Comparison of ENCODE assay signal across 8 cellular contexts in genomic region chr7:44769381-44770209, GRCh38. TPM values are rescaled to one million over a fixed set of nuclear protein-coding genes. Genes with fewer than 3 reads are reported as not detected.
DNase-seq lines count a peak whose midpoint lies in the region; ATAC-seq, FAIRE-seq and TF ChIP-seq lines count a peak whose summit lies in the region.

No MANE protein-coding gene starts in this region.

- H3K36me3 Mint-ChIP-seq in CD8-positive, alpha-beta T cell: peaks cover 36% of the 10 kb centered on the region
- H3K36me3 Mint-ChIP-seq in activated naive CD8-positive, alpha-beta T cell treated with anti-CD3 and anti-CD28 coated beads for 36 hours: peaks cover 18% of the 10 kb centered on the region

- H3K4me3 Mint-ChIP-seq in CD8-positive, alpha-beta T cell: peak overlapping the region; percentile 50
- H3K4me3 Mint-ChIP-seq in activated naive CD8-positive, alpha-beta T cell treated with anti-CD3 and anti-CD28 coated beads for 36 hours: no peak overlapping the region

- dilution Hi-C loops in keratinocyte (cut with MboI; ENCODE audit: extremely low pct_ligation_motif_present, low sequenced_read_pairs): no loop called here

- no peak overlapping the region for H3K27ac ChIP-seq in CD8-positive, alpha-beta T cell (ENCODE audit: low read depth, low read length)
- H3K27ac ChIP-seq in keratinocyte (ENCODE audit: control insufficient read depth, insufficient read depth, low read length): no peak overlapping the region
- peak overlapping the region; percentile 70 for H3K27ac ChIP-seq in suprapubic skin

- no peaks in the 10 kb centered on the region for H3K27me3 Mint-ChIP-seq in CD8-positive, alpha-beta T cell (ENCODE audit: low read depth)
- no peaks in the 10 kb centered on the region for H3K27me3 Mint-ChIP-seq in activated naive CD8-positive, alpha-beta T cell treated with anti-CD3 and anti-CD28 coated beads for 36 hours

- POLR2A ChIA-PET in CD8-positive, alpha-beta T cell (lab: Charles Lee): no interaction called here

- whole genome bisulfite sequencing in suprapubic skin: 33% methylated on average over 17 of the region's 17 CpGs

- H3K4me1 Mint-ChIP-seq in CD8-positive, alpha-beta T cell (ENCODE audit: low read depth): peaks cover 41% of the 10 kb centered on the region
- peaks cover 35% of the 10 kb centered on the region for H3K4me1 Mint-ChIP-seq in activated naive CD8-positive, alpha-beta T cell treated with anti-CD3 and anti-CD28 coated beads for 36 hours

- no peaks in the 10 kb centered on the region for H4K20me1 ChIP-seq in keratinocyte (ENCODE audit: control insufficient read depth, extremely low read depth, insufficient read depth, low read length)

- ATAC-seq in CD8-positive, alpha-beta T cell: peak; percentile 67
- peak; percentile 82 for ATAC-seq in GM19372 (IDR thresholded peaks at IDR 0.05; ENCODE audit: low read depth, unreplicated experiment)
- peak; percentile 79 for ATAC-seq in HG03432 (IDR thresholded peaks at IDR 0.05; ENCODE audit: unreplicated experiment)

- CTCF ChIA-PET in CD8-positive, alpha-beta T cell (lab: Charles Lee): no interaction called here

- H3K27ac Mint-ChIP-seq in CD8-positive, alpha-beta T cell: peak overlapping the region; percentile 88
- peak overlapping the region; percentile 57 for H3K27ac Mint-ChIP-seq in activated naive CD8-positive, alpha-beta T cell treated with anti-CD3 and anti-CD28 coated beads for 36 hours

- intact Hi-C loops in CD8-positive, alpha-beta T cell (cut with DNase I, micrococcal nuclease): no loop called here

- peak; percentile 83 for FAIRE-seq in keratinocyte (lab: Jason Lieb, UNC)

- peak overlapping the region; percentile 7 for H3K4me2 ChIP-seq in keratinocyte (ENCODE audit: control insufficient read depth, extremely low read depth, insufficient read depth, low read depth, low read length)

- no peaks in the 10 kb centered on the region for H3K9me3 ChIP-seq in CD8-positive, alpha-beta T cell (ENCODE audit: low read length)
- H3K9me3 ChIP-seq in keratinocyte (ENCODE audit: control insufficient read depth, low read depth, low read length) (no peaks in the 10 kb centered on the region), suprapubic skin (no peaks in the 10 kb centered on the region)

- H2AFZ ChIP-seq in keratinocyte (ENCODE audit: control insufficient read depth, low read length): no peak overlapping the region

- H3K9me3 Mint-ChIP-seq in CD8-positive, alpha-beta T cell: no peaks in the 10 kb centered on the region
- H3K9me3 Mint-ChIP-seq in activated naive CD8-positive, alpha-beta T cell treated with anti-CD3 and anti-CD28 coated beads for 36 hours: no peaks in the 10 kb centered on the region

- H3K9ac ChIP-seq in keratinocyte (ENCODE audit: control insufficient read depth, extremely low read depth, insufficient read depth, low read length): no peak overlapping the region

- H3K4me1 ChIP-seq in CD8-positive, alpha-beta T cell (ENCODE audit: insufficient read depth, low read length): peaks cover 36% of the 10 kb centered on the region
- H3K4me1 ChIP-seq in keratinocyte (ENCODE audit: control insufficient read depth, extremely low read depth, insufficient read depth, low read length) (peaks cover 22% of the 10 kb centered on the region), suprapubic skin (peaks cover 40% of the 10 kb centered on the region)

- H3K79me2 ChIP-seq in keratinocyte (ENCODE audit: control insufficient read depth, insufficient read depth, low read length): no peaks in the 10 kb centered on the region

- no peak for TF ChIP-seq CTCF in CD8-positive, alpha-beta T cell (IDR thresholded peaks at IDR 0.05)
- TF ChIP-seq CTCF in keratinocyte (optimal IDR thresholded peaks at IDR 0.05 in 1 of 3, IDR thresholded peaks at IDR 0.05 in 1 of 3, conservative IDR thresholded peaks at IDR 0.05 in 1 of 3; ENCODE audit: extremely low read depth in 1 of 3, insufficient read depth in 2 of 3, low read length in 3 of 3) (no peak), suprapubic skin (IDR thresholded peaks at IDR 0.05) (no peak)

- no peak overlapping the region for H3K4me3 ChIP-seq in CD8-positive, alpha-beta T cell (ENCODE audit: low read depth, low read length)
- H3K4me3 ChIP-seq in keratinocyte (ENCODE audit: control insufficient read depth in 2 of 3, extremely low read depth in 1 of 3, insufficient read depth in 2 of 3, low read depth in 1 of 3, low read length in 3 of 3) (no peak overlapping the region), suprapubic skin (peak overlapping the region; percentile 15)

- no peak for TF ChIP-seq POLR2A in suprapubic skin (IDR thresholded peaks at IDR 0.05)

- TF ChIP-seq EP300 in suprapubic skin (IDR thresholded peaks at IDR 0.05): no peak

- H3K36me3 ChIP-seq in CD8-positive, alpha-beta T cell (ENCODE audit: insufficient read depth, low read length): peaks cover 26% of the 10 kb centered on the region
- peaks cover 12 to 18% of the 10 kb centered on the region in 2 experiments for H3K36me3 ChIP-seq in keratinocyte (ENCODE audit: control insufficient read depth in 2 of 2, extremely low read depth in 1 of 2, insufficient read depth in 2 of 2, low read length in 2 of 2)
- H3K36me3 ChIP-seq in suprapubic skin: peaks cover 31% of the 10 kb centered on the region

- H3K27me3 ChIP-seq in CD8-positive, alpha-beta T cell (ENCODE audit: insufficient read depth, low read length): no peaks in the 10 kb centered on the region
- H3K27me3 ChIP-seq in keratinocyte (ENCODE audit: control insufficient read depth, extremely low read depth, insufficient read depth, low read length): no peaks in the 10 kb centered on the region
- no peaks in the 10 kb centered on the region for H3K27me3 ChIP-seq in suprapubic skin

- H3K9me1 ChIP-seq in keratinocyte (ENCODE audit: control insufficient read depth, extremely low read depth, insufficient read depth, low read length): no peaks in the 10 kb centered on the region

- peak in 1 of 7 experiments; percentile 25 for DNase-seq in CD8-positive, alpha-beta T cell
- DNase-seq in activated naive CD8-positive, alpha-beta T cell treated with anti-CD3 and anti-CD28 coated beads for 36 hours: no peak
- no peak for DNase-seq in keratinocyte (ENCODE audit: low read depth, low spot score)
- no peak for DNase-seq in suprapubic skin (ENCODE audit: low spot score in 2 of 2)
- no peak for DNase-seq in T1000 (lab: John Stamatoyannopoulos, UW)
- DNase-seq in HuH-7 (ENCODE audit: low spot score): no peak

RNA-seq across cellular contexts. Expression of gene ZMIZ2, which starts 20.9 kb away (rescaled TPM):
- 10 to 100 TPM; 67.1 to 71.3 TPM for total RNA-seq in CD8-positive, alpha-beta T cell
- total RNA-seq in activated naive CD8-positive, alpha-beta T cell treated with anti-CD3 and anti-CD28 coated beads for 36 hours: 100 to 1,000 TPM; 116 to 122 TPM
- polyA plus RNA-seq in keratinocyte: 3.2 to 5.4 TPM (median 4.7 TPM) in 3 replicates
- polyA plus RNA-seq in keratinocyte (2011; ENCODE audit: low read depth): 9.1 TPM
- 2.0 and 4.4 TPM in 2 replicates for polyA plus RNA-seq in keratinocyte (2011; cell fraction: cytosol; rRNA removed)
- 30.8 and 44.3 TPM in 2 replicates for polyA plus RNA-seq in keratinocyte (2011; cell fraction: nucleus; rRNA removed)
- 19.4 TPM in 2 replicates for polyA plus RNA-seq in keratinocyte (2012; ENCODE audit: low replicate concordance)
- 9.7 to 19.9 TPM (median 10.2 TPM) in 3 replicates for polyA minus RNA-seq in keratinocyte
- polyA minus RNA-seq in keratinocyte (2011; cell fraction: cytosol; rRNA and poly(A)+ RNA removed): 12.1 TPM
- polyA minus RNA-seq in keratinocyte (2011; cell fraction: nucleus; rRNA and poly(A)+ RNA removed): 14.4 and 17.2 TPM in 2 replicates
- total RNA-seq in suprapubic skin: 10 to 100 TPM; 26.4 to 97.8 (median 38.4) TPM

RNA-seq across cellular contexts. Expression of gene PPIA, which starts 26.9 kb away (rescaled TPM):
- total RNA-seq in CD8-positive, alpha-beta T cell: 100 to 1,000 TPM; 447 to 460 TPM
- total RNA-seq in activated naive CD8-positive, alpha-beta T cell treated with anti-CD3 and anti-CD28 coated beads for 36 hours: 1,000 to 10,000 TPM; 3,010 to 3,071 TPM
- polyA plus RNA-seq in keratinocyte: 5,379 to 8,856 TPM (median 6,965 TPM) in 3 replicates
- polyA plus RNA-seq in keratinocyte (2011; ENCODE audit: low read depth): 671 TPM
- polyA plus RNA-seq in keratinocyte (2011; cell fraction: cytosol; rRNA removed): 6,024 and 8,186 TPM in 2 replicates
- polyA plus RNA-seq in keratinocyte (2011; cell fraction: nucleus; rRNA removed): 3,422 and 3,586 TPM in 2 replicates
- polyA plus RNA-seq in keratinocyte (2012; ENCODE audit: low replicate concordance): 2,587 and 4,023 TPM in 2 replicates
- 828 to 2,438 TPM (median 2,293 TPM) in 3 replicates for polyA minus RNA-seq in keratinocyte
- polyA minus RNA-seq in keratinocyte (2011; cell fraction: cytosol; rRNA and poly(A)+ RNA removed): 1,285 TPM
- polyA minus RNA-seq in keratinocyte (2011; cell fraction: nucleus; rRNA and poly(A)+ RNA removed): 536 and 754 TPM in 2 replicates
- 1,000 to 10,000 TPM; 1,253 to 2,742 (median 2,206) TPM for total RNA-seq in suprapubic skin
